2 cellular contexts compared by ENCODE assay signal in genomic region chr4:78057135-78057599, GRCh38.
A peak's percentile ranks its signal among the peaks of the same experiment; 100 is the strongest.
TF ChIP-seq lines count a peak whose summit lies in the region.

TSS of gene FRAS1 (plus strand) at chr4:78057323. CDS start at chr4:78058010, 687 bp downstream.

TF ChIP-seq in A549, 52 proteins besides CTCF, POLR2A, EP300 and RAD21 (continued from another document):
- TF ChIP-seq MAX (IDR thresholded peaks at IDR 0.05) (no peak), REST (IDR thresholded peaks at IDR 0.05) (no peak)

TF ChIP-seq in HepG2, 621 proteins besides CTCF, POLR2A, EP300 and RAD21 (continued from another document and continues in another):
- TF ChIP-seq ZSCAN20 (CRISPR knock-in tag; IDR thresholded peaks at IDR 0.05; ENCODE audit: borderline replicate concordance), result no peak
- no peak for TF ChIP-seq MEIS2 (CRISPR knock-in tag; IDR thresholded peaks at IDR 0.05)
- no peak for TF ChIP-seq ZNF382 (CRISPR knock-in tag; IDR thresholded peaks at IDR 0.05; ENCODE audit: borderline replicate concordance)
- TF ChIP-seq ELF3 (CRISPR knock-in tag; IDR thresholded peaks at IDR 0.05), result no peak
- TF ChIP-seq AGO1 (IDR thresholded peaks at IDR 0.05; ENCODE audit: low read depth, low read length, poor library complexity, severe bottlenecking), result no peak
- TF ChIP-seq PHF8 (CRISPR knock-in tag; IDR thresholded peaks at IDR 0.05), result peak; percentile 17; the same call in 1 of the 2 replicates
- no peak for TF ChIP-seq FLYWCH1 (CRISPR knock-in tag; IDR thresholded peaks at IDR 0.05)
- TF ChIP-seq ZNF501 (CRISPR knock-in tag; IDR thresholded peaks at IDR 0.05), result no peak
- no peak; the same call in none of the 2 replicates for TF ChIP-seq NRL (CRISPR knock-in tag; IDR thresholded peaks at IDR 0.05; ENCODE audit: borderline replicate concordance)
- TF ChIP-seq ZNF280B (CRISPR knock-in tag; IDR thresholded peaks at IDR 0.05; ENCODE audit: borderline replicate concordance), result no peak
- no peak for TF ChIP-seq NR3C1 (CRISPR knock-in tag; IDR thresholded peaks at IDR 0.05)
- no peak for TF ChIP-seq HOXA7 (CRISPR knock-in tag; IDR thresholded peaks at IDR 0.05)
- TF ChIP-seq ZKSCAN8 (CRISPR knock-in tag; IDR thresholded peaks at IDR 0.05; ENCODE audit: borderline replicate concordance), result no peak
- TF ChIP-seq HMG20B (CRISPR knock-in tag; conservative IDR thresholded peaks at IDR 0.05), result no peak
- TF ChIP-seq ZNF253 (CRISPR knock-in tag; IDR thresholded peaks at IDR 0.05; ENCODE audit: borderline replicate concordance), result 0 out of 2 replicates have a peak, but pooled peaks have one; percentile 32
- 0 out of 2 replicates have a peak, but pooled peaks have one; percentile 7 for TF ChIP-seq GZF1 (CRISPR knock-in tag; IDR thresholded peaks at IDR 0.05)
- no peak for TF ChIP-seq ZFP41 (CRISPR knock-in tag; IDR thresholded peaks at IDR 0.05; ENCODE audit: borderline replicate concordance)
- TF ChIP-seq ZFP82 (CRISPR knock-in tag; IDR thresholded peaks at IDR 0.05; ENCODE audit: borderline replicate concordance), result no peak
- 0 out of 2 replicates have a peak, but pooled peaks have one; percentile 24 for TF ChIP-seq TBP (CRISPR knock-in tag; IDR thresholded peaks at IDR 0.05)
- TF ChIP-seq GABPB1 (CRISPR knock-in tag; IDR thresholded peaks at IDR 0.05), result peak; percentile 16; the same call in 1 of the 2 replicates
- TF ChIP-seq CHCHD3 (CRISPR knock-in tag; IDR thresholded peaks at IDR 0.05), result 0 out of 2 replicates have a peak, but pooled peaks have one; percentile 4
- TF ChIP-seq TSC22D2 (CRISPR knock-in tag; IDR thresholded peaks at IDR 0.05; ENCODE audit: borderline replicate concordance), result no peak
- no peak for TF ChIP-seq REXO4 (CRISPR knock-in tag; IDR thresholded peaks at IDR 0.05; ENCODE audit: borderline replicate concordance)
- TF ChIP-seq MAX (IDR thresholded peaks at IDR 0.05), result no peak
- no peak for TF ChIP-seq CREM (IDR thresholded peaks at IDR 0.05)
- no peak for TF ChIP-seq CREM (CRISPR knock-in tag; IDR thresholded peaks at IDR 0.05)
- TF ChIP-seq ZNF512 (CRISPR knock-in tag; IDR thresholded peaks at IDR 0.05), result no peak
- TF ChIP-seq IRF2 (CRISPR knock-in tag; IDR thresholded peaks at IDR 0.05), result peak; percentile 32; the same call in 1 of the 2 replicates
- TF ChIP-seq HNRNPUL1 (IDR thresholded peaks at IDR 0.05; ENCODE audit: low read depth, low read length), result no peak
- TF ChIP-seq ZNF607 (CRISPR knock-in tag; IDR thresholded peaks at IDR 0.05; ENCODE audit: borderline replicate concordance), result no peak; the same call in 1 of the 2 replicates
- TF ChIP-seq MBNL3 (CRISPR knock-in tag; conservative IDR thresholded peaks at IDR 0.05), result no peak
- 0 out of 2 replicates have a peak, but pooled peaks have one; percentile 10 for TF ChIP-seq ZNF281 (CRISPR knock-in tag; IDR thresholded peaks at IDR 0.05; ENCODE audit: borderline replicate concordance)
- TF ChIP-seq HMGXB4 (CRISPR knock-in tag; IDR thresholded peaks at IDR 0.05; ENCODE audit: borderline replicate concordance in 1 of 2, low read depth in 1 of 2), result peak; percentile 80 to 83
- no peak for TF ChIP-seq THAP9 (CRISPR knock-in tag; IDR thresholded peaks at IDR 0.05; ENCODE audit: borderline replicate concordance)
- no peak for TF ChIP-seq ZBTB38 (CRISPR knock-in tag; IDR thresholded peaks at IDR 0.05)
- peak; percentile 35; the same call in 1 of the 2 replicates for TF ChIP-seq BCL6 (CRISPR knock-in tag; IDR thresholded peaks at IDR 0.05)
- TF ChIP-seq HOXA9 (CRISPR knock-in tag; IDR thresholded peaks at IDR 0.05; ENCODE audit: borderline replicate concordance), result no peak
- TF ChIP-seq THAP8 (CRISPR knock-in tag; IDR thresholded peaks at IDR 0.05; ENCODE audit: borderline replicate concordance), result no peak
- no peak for TF ChIP-seq SCMH1 (CRISPR knock-in tag; IDR thresholded peaks at IDR 0.05; ENCODE audit: borderline replicate concordance)
- no peak for TF ChIP-seq ZBTB46 (CRISPR knock-in tag; IDR thresholded peaks at IDR 0.05; ENCODE audit: borderline replicate concordance)
- TF ChIP-seq SNRNP70 (IDR thresholded peaks at IDR 0.05; ENCODE audit: low read depth, low read length), result no peak
- TF ChIP-seq ELK4 (CRISPR knock-in tag; IDR thresholded peaks at IDR 0.05; ENCODE audit: borderline replicate concordance), result no peak
- TF ChIP-seq NR0B2 (CRISPR knock-in tag; IDR thresholded peaks at IDR 0.05), result peak; percentile 42; the same call in 1 of the 2 replicates
- no peak for TF ChIP-seq ZSCAN30 (CRISPR knock-in tag; IDR thresholded peaks at IDR 0.05)
- TF ChIP-seq ZNF720 (CRISPR knock-in tag; IDR thresholded peaks at IDR 0.05), result no peak
- TF ChIP-seq PCBP2 (optimal IDR thresholded peaks at IDR 0.05; ENCODE audit: low read depth, low read length, poor library complexity, severe bottlenecking), result no peak
- no peak for TF ChIP-seq U2AF1 (optimal IDR thresholded peaks at IDR 0.05; ENCODE audit: low read depth, low read length)
- TF ChIP-seq DMAP1 (CRISPR knock-in tag; IDR thresholded peaks at IDR 0.05), result no peak
- TF ChIP-seq NR2F6 (IDR thresholded peaks at IDR 0.05), result no peak
- no peak for TF ChIP-seq NR2F6 (CRISPR knock-in tag; IDR thresholded peaks at IDR 0.05)
- TF ChIP-seq NFKB2 (CRISPR knock-in tag; IDR thresholded peaks at IDR 0.05; ENCODE audit: borderline replicate concordance), result no peak
- no peak for TF ChIP-seq RORA (CRISPR knock-in tag; IDR thresholded peaks at IDR 0.05)
- TF ChIP-seq THYN1 (CRISPR knock-in tag; IDR thresholded peaks at IDR 0.05; ENCODE audit: borderline replicate concordance, low read depth), result no peak
